Comparison of ENCODE assay signal across 14 cellular contexts in the genomic region with DNA sequence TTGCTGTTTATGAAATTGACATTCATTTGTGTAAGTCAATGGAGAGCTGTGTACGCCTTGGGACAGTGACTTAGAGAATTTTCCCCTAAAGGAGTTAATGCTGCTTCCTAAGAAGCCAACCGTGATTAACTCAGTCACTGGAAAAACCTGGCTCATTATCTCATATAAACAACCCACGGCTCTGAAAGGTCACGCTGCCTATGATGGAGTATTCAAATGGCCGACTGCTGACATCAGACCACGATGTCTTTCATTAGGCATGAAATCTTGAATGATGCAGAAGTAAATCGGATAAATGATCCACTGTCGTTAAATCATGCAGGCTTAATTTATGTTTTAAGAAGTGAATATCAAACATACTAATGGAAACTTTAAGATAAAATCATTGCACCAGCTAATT.
"Had no signal": no experiment of that assay in that cellular context is flagged by ENCODE, and none has a peak within 500 bp of the region (broad histone marks: within the 10 kb centered on the region; RNA-seq: fewer than 3 reads in every experiment).

No MANE protein-coding gene starts in this region.

- H3K36me3 Mint-ChIP-seq: naive thymus-derived CD8-positive, alpha-beta T cell had no signal

- DNase-seq: activated CD8-positive, alpha-beta memory T cell treated with anti-CD3 and anti-CD28 coated beads, Interleukin-2, amount 50 U/mL, for 4 hours; activated CD8-positive, alpha-beta T cell treated with anti-CD3 and anti-CD28 coated beads for 36 hours; activated T-cell treated with anti-CD3 and anti-CD28 coated beads, Interleukin-2, amount 50 U/mL, for 72 hours; central memory CD4-positive, alpha-beta T cell; cortex of kidney; hypothalamus; naive thymus-derived CD8-positive, alpha-beta T cell; posterior cingulate gyrus; stimulated activated CD4-positive, alpha-beta T cell treated with anti-CD3 and anti-CD28 coated beads, Interleukin-4, amount 100 ng/mL, for 1 hour; stimulated activated CD8-positive, alpha-beta memory T cell treated with anti-CD3 and anti-CD28 coated beads, Interleukin-4, amount 100 ng/mL, for 48 hours; stomach had no signal

- H3K27me3 ChIP-seq: neutrophil, stomach had no signal

- H3K4me3 ChIP-seq: lung, stomach had no signal

- H3K9me3 ChIP-seq: neutrophil, stomach had no signal

- H3K9me3 Mint-ChIP-seq: activated CD8-positive, alpha-beta T cell treated with anti-CD3 and anti-CD28 coated beads for 36 hours; activated T-cell treated with anti-CD3 and anti-CD28 coated beads, Interleukin-2, amount 50 U/mL, for 72 hours; naive thymus-derived CD8-positive, alpha-beta T cell had no signal

- ATAC-seq: activated CD8-positive, alpha-beta T cell treated with anti-CD3 and anti-CD28 coated beads for 36 hours; activated T-cell treated with anti-CD3 and anti-CD28 coated beads, Interleukin-2, amount 50 U/mL, for 72 hours; naive thymus-derived CD8-positive, alpha-beta T cell had no signal

- H3K27ac Mint-ChIP-seq: activated CD8-positive, alpha-beta T cell treated with anti-CD3 and anti-CD28 coated beads for 36 hours; activated T-cell treated with anti-CD3 and anti-CD28 coated beads, Interleukin-2, amount 50 U/mL, for 72 hours; naive thymus-derived CD8-positive, alpha-beta T cell had no signal

- H3K4me3 Mint-ChIP-seq: activated CD8-positive, alpha-beta T cell treated with anti-CD3 and anti-CD28 coated beads for 36 hours; activated T-cell treated with anti-CD3 and anti-CD28 coated beads, Interleukin-2, amount 50 U/mL, for 72 hours; naive thymus-derived CD8-positive, alpha-beta T cell had no signal

- H3K27ac ChIP-seq: neutrophil, VCaP had no signal
